In the genomic region with DNA sequence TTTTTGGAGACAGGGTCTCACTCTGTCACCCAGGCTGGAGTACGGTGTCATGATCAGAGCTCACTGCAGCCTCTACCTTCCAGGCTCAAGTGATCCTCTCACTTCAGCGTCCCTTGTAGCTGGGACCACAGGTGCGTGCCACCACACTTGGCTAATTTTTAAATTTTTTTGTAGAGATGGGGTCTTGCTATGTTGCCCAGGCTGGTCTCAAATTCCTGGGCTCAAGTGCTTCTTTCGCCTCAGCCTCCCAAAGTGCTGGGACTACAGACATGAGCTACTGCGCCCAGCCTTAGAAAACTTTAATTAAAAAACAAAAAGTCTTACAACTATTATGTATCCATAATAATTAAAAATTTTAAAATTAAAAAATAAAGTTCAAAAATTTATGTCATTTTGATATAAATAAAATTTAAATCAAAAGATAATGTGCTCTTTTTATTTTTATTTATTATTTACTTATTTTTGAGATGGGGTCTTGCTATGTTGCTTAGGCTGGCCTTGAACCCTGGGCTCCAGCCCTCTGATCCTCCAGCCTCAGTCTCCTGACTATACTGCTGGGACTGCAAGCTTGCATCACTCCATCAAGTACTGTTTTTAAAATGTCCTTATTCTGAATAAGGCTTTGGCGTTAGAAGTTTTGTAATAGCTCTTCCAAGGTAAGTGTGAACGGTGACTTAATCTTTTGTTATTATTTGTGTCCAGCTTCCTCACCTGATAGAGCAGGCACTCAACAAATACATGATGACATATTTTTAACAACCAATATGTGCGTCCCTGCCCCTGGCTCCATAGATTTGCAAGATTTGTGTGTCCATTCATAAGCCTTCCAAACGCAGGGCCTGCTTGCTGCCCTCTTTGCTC, we compare ENCODE assay signal across 8 cellular contexts. TPM values are rescaled to one million over a fixed set of nuclear protein-coding genes. Genes with fewer than 3 reads are reported as not detected.
A peak's percentile ranks its signal among the peaks of the same experiment; 100 is the strongest.
DNase-seq lines count a peak whose midpoint lies in the region; ATAC-seq, FAIRE-seq and TF ChIP-seq lines count a peak whose summit lies in the region.

No MANE protein-coding gene starts in this region.

- CTCF ChIA-PET in OCI-LY7 (lab: Charles Lee; ENCODE audit: unreplicated experiment): no interaction called here

- no peak overlapping the region for H3K27ac ChIP-seq in OCI-LY7 (ENCODE audit: low read depth, low read length, poor library complexity, severe bottlenecking)

- POLR2A ChIA-PET in OCI-LY7 (lab: Charles Lee): interaction anchor here (0.6 to 3.1 kb wide), 6 partner anchors 12 to 1691 kb away, joined by 3 to 18 read pairs (median 3); a partner anchor contains a TSS

- H3K9ac ChIP-seq in endocrine pancreas (ENCODE audit: control insufficient read depth, insufficient read depth, low read length): peak overlapping the region; percentile 77

- H3K4me3 ChIP-seq in OCI-LY7 (ENCODE audit: low read depth, low read length, poor library complexity, severe bottlenecking) (peak overlapping the region; percentile 65), endocrine pancreas (ENCODE audit: control insufficient read depth, insufficient read depth, low read length) (no peak overlapping the region)

- peak overlapping the region; percentile 88 to 93 for H3K27ac Mint-ChIP-seq in natural killer cell treated with Interleukin-12 subunit alpha and Interleukin-12 subunit beta and Interleukin-15 and Interleukin-18, amount 100 ng/mL, for 72 hours

- intact Hi-C loops in OCI-LY7 (cut with micrococcal nuclease; ENCODE audit: unreplicated experiment): loop anchor here (2.0 to 5.0 kb wide), 4 partner anchors 90 to 235 kb away; a partner anchor contains a TSS

- peaks cover 13% of the 10 kb centered on the region for H3K36me3 Mint-ChIP-seq in natural killer cell treated with Interleukin-12 subunit alpha and Interleukin-12 subunit beta and Interleukin-15 and Interleukin-18, amount 100 ng/mL, for 72 hours

- peak in 1 of 2 donors; percentile 16 for ATAC-seq in natural killer cell treated with Interleukin-12 subunit alpha and Interleukin-12 subunit beta and Interleukin-15 and Interleukin-18, amount 100 ng/mL, for 72 hours

- H4K20me1 ChIP-seq in OCI-LY7 (ENCODE audit: insufficient read depth, low read length): no peaks in the 10 kb centered on the region

- no peak for TF ChIP-seq CTCF in OCI-LY7 (conservative IDR thresholded peaks at IDR 0.05; ENCODE audit: low read length)

- H3K9me3 ChIP-seq in OCI-LY7 (ENCODE audit: low read length): peaks cover 16% of the 10 kb centered on the region
- H3K9me3 ChIP-seq in endocrine pancreas (ENCODE audit: control insufficient read depth, low read length): no peaks in the 10 kb centered on the region

- H3K4me1 Mint-ChIP-seq in natural killer cell treated with Interleukin-12 subunit alpha and Interleukin-12 subunit beta and Interleukin-15 and Interleukin-18, amount 100 ng/mL, for 72 hours (ENCODE audit: low read depth in 2 of 2): peaks cover 39 to 40% of the 10 kb centered on the region in 2 donors

- H3K79me2 ChIP-seq in OCI-LY7 (ENCODE audit: insufficient read depth, low read depth, low read length): no peaks in the 10 kb centered on the region

- H3K36me3 ChIP-seq in OCI-LY7 (ENCODE audit: insufficient read depth, low read length) (no peaks in the 10 kb centered on the region), endocrine pancreas (ENCODE audit: control insufficient read depth, insufficient read depth, low read length) (no peaks in the 10 kb centered on the region)

- DNase-seq in G401 (ENCODE audit: low spot score): peak; percentile 12
- DNase-seq in OCI-LY7 (ENCODE audit: low spot score): no peak
- no peak for DNase-seq in natural killer cell treated with Interleukin-12 subunit alpha and Interleukin-12 subunit beta and Interleukin-15 and Interleukin-18, amount 100 ng/mL, for 72 hours (ENCODE audit: low spot score)
- no peak for DNase-seq in middle frontal gyrus (ENCODE audit: extremely low spot score, low spot score)
- DNase-seq in H54 (ENCODE audit: insufficient read length, low spot score): no peak
- no peak for DNase-seq in NCI-H187 (lab: John Stamatoyannopoulos, UW)
- no peak for DNase-seq in SK-N-DZ (ENCODE audit: low spot score)

- no peak overlapping the region for H2AFZ ChIP-seq in OCI-LY7 (ENCODE audit: low read length)

- H3K27me3 Mint-ChIP-seq in natural killer cell treated with Interleukin-12 subunit alpha and Interleukin-12 subunit beta and Interleukin-15 and Interleukin-18, amount 100 ng/mL, for 72 hours: no peaks in the 10 kb centered on the region

- H3K4me3 Mint-ChIP-seq in natural killer cell treated with Interleukin-12 subunit alpha and Interleukin-12 subunit beta and Interleukin-15 and Interleukin-18, amount 100 ng/mL, for 72 hours: peak overlapping the region; percentile 94

- H3K9me2 ChIP-seq in OCI-LY7 (ENCODE audit: insufficient read depth, low read length): no peaks in the 10 kb centered on the region

- in situ Hi-C loops in G401 (cut with HindIII; ENCODE audit: low sequenced_read_pairs): loop anchor here (10.0 kb wide), 1 partner anchor 57 kb away; no protein-coding TSS in a partner anchor

- H3K9me3 Mint-ChIP-seq in natural killer cell treated with Interleukin-12 subunit alpha and Interleukin-12 subunit beta and Interleukin-15 and Interleukin-18, amount 100 ng/mL, for 72 hours: peaks cover 5% of the 10 kb centered on the region

- FAIRE-seq in H54 (lab: Jason Lieb, UNC): no peak

- TF ChIP-seq POLR2A in H54 (IDR thresholded peaks at IDR 0.05; ENCODE audit: low read depth, low read length): no peak

- H3K4me1 ChIP-seq in OCI-LY7 (ENCODE audit: insufficient read depth, low read length, poor library complexity, severe bottlenecking): peaks cover 10% of the 10 kb centered on the region
- H3K4me1 ChIP-seq in endocrine pancreas (ENCODE audit: control insufficient read depth, insufficient read depth, low read length): no peaks in the 10 kb centered on the region

- BruUV-seq in OCI-LY7 (replicated peaks; lab: Mats Ljungman, UMichigan): no TSS peak

- peak overlapping the region; percentile 66 for H3K4me2 ChIP-seq in OCI-LY7 (ENCODE audit: low read length)

- no peaks in the 10 kb centered on the region for H3K27me3 ChIP-seq in endocrine pancreas (ENCODE audit: control insufficient read depth, insufficient read depth, low read length)

RNA-seq across cellular contexts. Expression of a gene that starts 1.6 kb away (rescaled TPM):
- 3.9 and 5.4 TPM in 2 replicates for total RNA-seq in G401 (2014; rRNA removed; shearing (Covaris generic))
- 2.9 and 3.0 TPM in 2 replicates for total RNA-seq in OCI-LY7 (2014; rRNA removed; shearing (Covaris generic))
- 7.3 and 10.4 TPM in 2 replicates for total RNA-seq in OCI-LY7 (2022)
- total RNA-seq in natural killer cell treated with Interleukin-12 subunit alpha and Interleukin-12 subunit beta and Interleukin-15 and Interleukin-18, amount 100 ng/mL, for 72 hours: 10 to 100 TPM; 24.8 to 29.1 TPM
- polyA plus RNA-seq in SK-N-DZ (2014; cell fraction: cytosol; rRNA removed): 7.5 and 8.1 TPM in 2 replicates
- 8.9 and 12.6 TPM in 2 replicates for polyA plus RNA-seq in SK-N-DZ (2014; cell fraction: nucleus; rRNA removed)

RNA-seq across cellular contexts. Expression of a gene that starts 15.2 kb away (rescaled TPM):
- 0.78 and 0.98 TPM in 2 replicates for total RNA-seq in G401 (2014; rRNA removed; shearing (Covaris generic))
- total RNA-seq in OCI-LY7 (2014; rRNA removed; shearing (Covaris generic)): not detected in 2 replicates
- 0.30 TPM in 1 of 2 replicates, not detected in the other for total RNA-seq in OCI-LY7 (2022)
- total RNA-seq in natural killer cell treated with Interleukin-12 subunit alpha and Interleukin-12 subunit beta and Interleukin-15 and Interleukin-18, amount 100 ng/mL, for 72 hours: 1 to 10 TPM; 1.6 to 1.7 TPM
- 1.5 and 3.6 TPM in 2 replicates for polyA plus RNA-seq in SK-N-DZ (2014; cell fraction: cytosol; rRNA removed)
- polyA plus RNA-seq in SK-N-DZ (2014; cell fraction: nucleus; rRNA removed): 3.6 and 4.6 TPM in 2 replicates

RNA-seq across cellular contexts. Expression of a gene that starts 21.3 kb away (rescaled TPM):
- total RNA-seq in G401 (2014; rRNA removed; shearing (Covaris generic)): not detected in 2 replicates
- not detected in 2 replicates for total RNA-seq in OCI-LY7 (2014; rRNA removed; shearing (Covaris generic))
- 0.70 and 1.4 TPM in 2 replicates for total RNA-seq in OCI-LY7 (2022)
- total RNA-seq in natural killer cell treated with Interleukin-12 subunit alpha and Interleukin-12 subunit beta and Interleukin-15 and Interleukin-18, amount 100 ng/mL, for 72 hours: not detected
- polyA plus RNA-seq in SK-N-DZ (2014; cell fraction: cytosol; rRNA removed): not detected in 2 replicates
- polyA plus RNA-seq in SK-N-DZ (2014; cell fraction: nucleus; rRNA removed): 1.1 and 1.6 TPM in 2 replicates

RNA-seq across cellular contexts. Expression of a gene that starts 22.8 kb away (rescaled TPM):
- total RNA-seq in G401 (2014; rRNA removed; shearing (Covaris generic)): 14.8 and 17.9 TPM in 2 replicates
- total RNA-seq in OCI-LY7 (2014; rRNA removed; shearing (Covaris generic)): 17.9 and 34.2 TPM in 2 replicates
- 17.3 and 18.5 TPM in 2 replicates for total RNA-seq in OCI-LY7 (2022)
- total RNA-seq in natural killer cell treated with Interleukin-12 subunit alpha and Interleukin-12 subunit beta and Interleukin-15 and Interleukin-18, amount 100 ng/mL, for 72 hours: 10 to 100 TPM; 36.3 to 40.0 TPM
- 17.8 and 32.5 TPM in 2 replicates for polyA plus RNA-seq in SK-N-DZ (2014; cell fraction: cytosol; rRNA removed)
- 31.9 and 48.0 TPM in 2 replicates for polyA plus RNA-seq in SK-N-DZ (2014; cell fraction: nucleus; rRNA removed)

RNA-seq across cellular contexts. Expression of a gene that starts 46.9 kb away (rescaled TPM):
- 3.3 and 4.1 TPM in 2 replicates for total RNA-seq in G401 (2014; rRNA removed; shearing (Covaris generic))
- 5.2 and 9.8 TPM in 2 replicates for total RNA-seq in OCI-LY7 (2014; rRNA removed; shearing (Covaris generic))
- 3.6 and 5.2 TPM in 2 replicates for total RNA-seq in OCI-LY7 (2022)
- 1 to 10 TPM; 1.3 to 4.3 TPM for total RNA-seq in natural killer cell treated with Interleukin-12 subunit alpha and Interleukin-12 subunit beta and Interleukin-15 and Interleukin-18, amount 100 ng/mL, for 72 hours
- polyA plus RNA-seq in SK-N-DZ (2014; cell fraction: cytosol; rRNA removed): 0.17 and 1.4 TPM in 2 replicates
- polyA plus RNA-seq in SK-N-DZ (2014; cell fraction: nucleus; rRNA removed): 1.1 and 1.6 TPM in 2 replicates
